Comparison of ENCODE assay signal across 6 cellular contexts in genomic region chr17:28404812-28405570, GRCh38. TPM values are rescaled to one million over a fixed set of nuclear protein-coding genes. Genes with fewer than 3 reads are reported as not detected.
DNase-seq lines count a peak whose midpoint lies in the region; ATAC-seq lines count a peak whose summit lies in the region.

No MANE protein-coding gene starts in this region.

- peak overlapping the region; percentile 62 for H3K27ac Mint-ChIP-seq in activated naive CD4-positive, alpha-beta T cell treated with anti-CD3 and anti-CD28 coated beads, Interleukin-2, amount 50 U/mL, for 24 hours

- peak; percentile 10 for ATAC-seq in left ventricle myocardium superior

- H3K36me3 Mint-ChIP-seq in activated naive CD4-positive, alpha-beta T cell treated with anti-CD3 and anti-CD28 coated beads, Interleukin-2, amount 50 U/mL, for 24 hours = no peaks in the 10 kb centered on the region

- intact Hi-C loops in left ventricle myocardium superior (cut with micrococcal nuclease) = no loop called here

- peak overlapping the region; percentile 77 for H3K4me3 Mint-ChIP-seq in activated naive CD4-positive, alpha-beta T cell treated with anti-CD3 and anti-CD28 coated beads, Interleukin-2, amount 50 U/mL, for 24 hours

- no peaks in the 10 kb centered on the region for H3K27me3 Mint-ChIP-seq in activated naive CD4-positive, alpha-beta T cell treated with anti-CD3 and anti-CD28 coated beads, Interleukin-2, amount 50 U/mL, for 24 hours

- H3K4me1 ChIP-seq in urinary bladder (ENCODE audit: insufficient read depth) = no peaks in the 10 kb centered on the region

- DNase-seq in activated naive CD4-positive, alpha-beta T cell treated with anti-CD3 and anti-CD28 coated beads, Interleukin-2, amount 50 U/mL, for 16 hours = no peak
- DNase-seq in left ventricle myocardium superior = peak; percentile 39
- no peak for DNase-seq in OCI-M2 (lab: John Stamatoyannopoulos, UW; ENCODE audit: unreplicated experiment)
- DNase-seq in NCI-H1105 treated with DMSO at 0.1 percent for 48 hours (lab: John Stamatoyannopoulos, UW) = no peak

- H3K36me3 ChIP-seq in urinary bladder (ENCODE audit: insufficient read depth) = no peaks in the 10 kb centered on the region

- peak overlapping the region; percentile 79 for H3K4me3 ChIP-seq in urinary bladder (ENCODE audit: low read depth, low read length)

- H3K4me1 Mint-ChIP-seq in activated naive CD4-positive, alpha-beta T cell treated with anti-CD3 and anti-CD28 coated beads, Interleukin-2, amount 50 U/mL, for 24 hours = peaks cover 5% of the 10 kb centered on the region

- 48% methylated on average over 33 of the region's 33 CpGs for WGBS in urinary bladder

- no peaks in the 10 kb centered on the region for H3K9me3 Mint-ChIP-seq in activated naive CD4-positive, alpha-beta T cell treated with anti-CD3 and anti-CD28 coated beads, Interleukin-2, amount 50 U/mL, for 24 hours

- H3K27ac ChIP-seq in urinary bladder (ENCODE audit: low read depth) = no peak overlapping the region

RNA-seq across cellular contexts. Expression of gene SLC46A1, which starts 1.0 kb away (rescaled TPM):
- total RNA-seq in left ventricle myocardium superior (7.9 TPM), urinary bladder (11.2 TPM)
- 7.4 TPM for polyA plus RNA-seq in urinary bladder

RNA-seq across cellular contexts. Expression of gene SARM1, which starts 33.5 kb away (rescaled TPM):
- 4.2 TPM for total RNA-seq in left ventricle myocardium superior
- total RNA-seq in urinary bladder = 10.2 TPM
- polyA plus RNA-seq in urinary bladder = 16.6 TPM

RNA-seq across cellular contexts. Expression of gene VTN, which starts 34.9 kb away (rescaled TPM):
- total RNA-seq in left ventricle myocardium superior (38.1 TPM), urinary bladder (1.1 TPM)
- 7.4 TPM for polyA plus RNA-seq in urinary bladder

RNA-seq across cellular contexts. Expression of gene SEBOX, which starts 40.0 kb away (rescaled TPM):
- total RNA-seq in left ventricle myocardium superior = not detected
- not detected for total RNA-seq in urinary bladder
- polyA plus RNA-seq in urinary bladder = not detected

RNA-seq across cellular contexts. Expression of gene POLDIP2, which starts 47.7 kb away (rescaled TPM):
- total RNA-seq in left ventricle myocardium superior (157 TPM), urinary bladder (35.1 TPM)
- 79.6 TPM for polyA plus RNA-seq in urinary bladder

Comparison
In these comparisons a context has a peak if more than half of its experiments do, and no peak if none do; other contexts are left out.
1. RNA of gene VTN, which starts 34.9 kb away (total RNA-seq): 38.1 TPM in left ventricle myocardium superior (single experiment); 1.1 TPM in urinary bladder (single experiment); every median in the first group is over 10 times any median in the second.